ENCODE assay signal across 8 cellular contexts in genomic region chr6:33390767-33391277, GRCh38. TPM values are rescaled to one million over a fixed set of nuclear protein-coding genes. Genes with fewer than 3 reads are reported as not detected.
DNase-seq lines count a peak whose midpoint lies in the region; ATAC-seq and TF ChIP-seq lines count a peak whose summit lies in the region.

No MANE protein-coding gene starts in this region.

- DNase-seq in fibroblast of the aortic adventitia (ENCODE audit: low read depth) (no peak), NCI-H226 (no peak), NCI-H2029 (lab: John Stamatoyannopoulos, UW) (no peak), Ammon's horn (ENCODE audit: low spot score) (no peak), posterior vena cava (ENCODE audit: low spot score) (no peak)

- H3K4me2 ChIP-seq in SU-DHL-6 (ENCODE audit: low read depth, low read length, poor library complexity, severe bottlenecking) (peak overlapping the region; percentile 63), skeletal muscle satellite cell (ENCODE audit: low read length) (peak overlapping the region; percentile 67)

- peaks cover 10% of the 10 kb centered on the region; the same call in 1 of the 2 replicates for H3F3A ChIP-seq in SU-DHL-6 (ENCODE audit: insufficient read depth)

- H3K9me2 ChIP-seq in SU-DHL-6 (replicated peaks; ENCODE audit: insufficient read depth, low read length): no peaks in the 10 kb centered on the region

- peaks cover 37% of the 10 kb centered on the region for H3K4me1 ChIP-seq in skeletal muscle satellite cell (ENCODE audit: control insufficient read depth, insufficient read depth, low read length)

- peaks cover 20% of the 10 kb centered on the region for H3K36me3 ChIP-seq in SU-DHL-6 (ENCODE audit: low read length)
- no peaks in the 10 kb centered on the region for H3K36me3 ChIP-seq in skeletal muscle satellite cell (ENCODE audit: insufficient read depth, low read length)

- H3K9me3 ChIP-seq in SU-DHL-6 (ENCODE audit: insufficient read depth, low read length) (no peaks in the 10 kb centered on the region), skeletal muscle satellite cell (replicated peaks; ENCODE audit: low read length) (no peaks in the 10 kb centered on the region)

- H3K4me3 ChIP-seq in SU-DHL-6 (ENCODE audit: insufficient read depth, low read length, poor library complexity, severe bottlenecking): peak overlapping the region; percentile 47
- H3K4me3 ChIP-seq in fibroblast of the aortic adventitia (ENCODE audit: low read depth, low read length): peak overlapping the region; percentile 51
- peak overlapping the region; percentile 25 for H3K4me3 ChIP-seq in skeletal muscle satellite cell (ENCODE audit: low read length)

- peak overlapping the region; percentile 86 for H3K27ac ChIP-seq in SU-DHL-6 (ENCODE audit: low read depth, low read length)

- H3K79me2 ChIP-seq in SU-DHL-6 (ENCODE audit: insufficient read depth, low read length): peaks cover 42% of the 10 kb centered on the region

- intact Hi-C loops in posterior vena cava (cut with DNase I): no loop called here

- H3K9ac ChIP-seq in SU-DHL-6 (ENCODE audit: low read length): peak overlapping the region; percentile 50
- H3K9ac ChIP-seq in skeletal muscle satellite cell (ENCODE audit: low read depth, low read length): peak overlapping the region; percentile 70

- peak overlapping the region; percentile 88 for H2AFZ ChIP-seq in SU-DHL-6 (ENCODE audit: low read depth, low read length, severe bottlenecking)

- H3K27me3 ChIP-seq in SU-DHL-6 (ENCODE audit: low read length) (no peaks in the 10 kb centered on the region), skeletal muscle satellite cell (ENCODE audit: control insufficient read depth, insufficient read depth, low read length) (no peaks in the 10 kb centered on the region)

- TF ChIP-seq CTCF in SU-DHL-6 (IDR thresholded peaks at IDR 0.05; ENCODE audit: insufficient read depth, low read length, poor library complexity, severe bottlenecking): no peak
- TF ChIP-seq CTCF in fibroblast of the aortic adventitia (IDR thresholded peaks at IDR 0.05; ENCODE audit: insufficient read depth, low read length): no peak

- ATAC-seq in GM21381 (IDR thresholded peaks at IDR 0.05; ENCODE audit: unreplicated experiment): peak; percentile 8

- peaks cover 14% of the 10 kb centered on the region for H4K20me1 ChIP-seq in SU-DHL-6 (ENCODE audit: low read depth, low read length)

RNA-seq across cellular contexts. Expression of gene KIFC1, which starts 0.8 kb away (rescaled TPM):
- total RNA-seq in fibroblast of the aortic adventitia (ENCODE audit: low replicate concordance): 49.3 TPM in 1 of 2 replicates, not detected in the other
- total RNA-seq in skeletal muscle satellite cell (2012; rRNA removed): 28.6 and 29.4 TPM in 2 replicates
- 1 to 10 TPM in 1 of 2 donors, under 1 TPM in 1; 0.29 to 1.0 TPM for total RNA-seq in posterior vena cava

RNA-seq across cellular contexts. Expression of gene PHF1, which starts 20.0 kb away (rescaled TPM):
- 18.9 and 20.9 TPM in 2 replicates for total RNA-seq in fibroblast of the aortic adventitia (ENCODE audit: low replicate concordance)
- total RNA-seq in skeletal muscle satellite cell (2012; rRNA removed): 10.9 and 11.6 TPM in 2 replicates
- total RNA-seq in posterior vena cava: 10 to 100 TPM; 46.3 to 67.6 TPM

RNA-seq across cellular contexts. Expression of gene CUTA, which starts 27.1 kb away (rescaled TPM):
- total RNA-seq in fibroblast of the aortic adventitia (ENCODE audit: low replicate concordance) (106 and 522 TPM in 2 replicates), posterior vena cava (100 to 1,000 TPM; 107 to 110 TPM)
- 86.7 and 103 TPM in 2 replicates for total RNA-seq in skeletal muscle satellite cell (2012; rRNA removed)

RNA-seq across cellular contexts. Expression of gene SYNGAP1, which starts 29.0 kb away (rescaled TPM):
- total RNA-seq in fibroblast of the aortic adventitia (ENCODE audit: low replicate concordance) (3.3 and 7.6 TPM in 2 replicates), posterior vena cava (10 to 100 TPM; 15.4 to 19.3 TPM)
- total RNA-seq in skeletal muscle satellite cell (2012; rRNA removed): 4.2 and 5.1 TPM in 2 replicates
